ENCODE assay signal across 40 cellular contexts in genomic region chr3:7913283-7913682, GRCh38.
"Had no signal": no experiment of that assay in that cellular context is flagged by ENCODE, and none has a peak within 500 bp of the region (broad histone marks: within the 10 kb centered on the region; RNA-seq: fewer than 3 reads in every experiment).

No MANE protein-coding gene starts in this region.

- H3K4me3 Mint-ChIP-seq: activated B cell treated with CpG ODN at 0.5 μM for 24 hours; activated CD4-positive, alpha-beta memory T cell treated with anti-CD3 and anti-CD28 coated beads, Interleukin-2, amount 10 ng/mL, durations not matched to agents 7 days and 5 days; activated CD4-positive, alpha-beta T cell treated with anti-CD3 and anti-CD28 coated beads, Interleukin-2, amount 10 ng/mL, durations not matched to agents 24 days and 14 days; activated CD8-positive, alpha-beta memory T cell treated with anti-CD3 and anti-CD28 coated beads, Interleukin-2, amount 10 ng/mL, durations not matched to agents 7 days and 5 days; activated CD8-positive, alpha-beta T cell treated with anti-CD3 and anti-CD28 coated beads, Interleukin-2, amount 10 ng/mL, durations not matched to agents 7 days and 5 days; activated naive CD4-positive, alpha-beta T cell treated with anti-CD3 and anti-CD28 coated beads for 36 hours; activated naive CD8-positive, alpha-beta T cell treated with anti-CD3 and anti-CD28 coated beads for 36 hours; activated T-cell treated with anti-CD3 and anti-CD28 coated beads, Interleukin-2, amount 50 U/mL, for 24 hours; activated T-helper 17 cell treated with anti-CD3 and anti-CD28 coated beads, Interleukin-2, amount 50 U/mL, for 72 hours; central memory CD8-positive, alpha-beta T cell; T-helper 1 cell treated with Interleukin-12 subunit alpha and Interleukin-12 subunit beta and Interleukin-4 antibody, amounts not matched to agents 30 μg/mL and 1 μg/mL, for 36 hours; T-helper 2 cell treated with Interferon-gamma antibody and Interleukin-4, amounts not matched to agents 5 μg/mL and 100 μg/mL, for 36 hours had no signal

- H3K4me1 Mint-ChIP-seq: activated B cell treated with CpG ODN at 0.5 μM for 24 hours; activated CD8-positive, alpha-beta memory T cell treated with anti-CD3 and anti-CD28 coated beads, Interleukin-2, amount 10 ng/mL, durations not matched to agents 7 days and 5 days; central memory CD8-positive, alpha-beta T cell had no signal

- H3K4me3 ChIP-seq: adrenal gland, body of pancreas, breast epithelium, cardiac muscle cell had no signal

- H3K9me3 ChIP-seq: adrenal gland, body of pancreas had no signal

- H3K27me3 ChIP-seq: adrenal gland, body of pancreas, brain microvascular endothelial cell, breast epithelium, cardiac muscle cell had no signal

- H3K27me3 Mint-ChIP-seq: activated B cell treated with CpG ODN at 0.5 μM for 24 hours; activated CD4-positive, alpha-beta memory T cell treated with anti-CD3 and anti-CD28 coated beads, Interleukin-2, amount 10 ng/mL, durations not matched to agents 7 days and 5 days; activated CD4-positive, alpha-beta T cell treated with anti-CD3 and anti-CD28 coated beads, Interleukin-2, amount 10 ng/mL, durations not matched to agents 24 days and 14 days; activated CD8-positive, alpha-beta memory T cell treated with anti-CD3 and anti-CD28 coated beads, Interleukin-2, amount 10 ng/mL, durations not matched to agents 7 days and 5 days; activated naive CD8-positive, alpha-beta T cell treated with anti-CD3 and anti-CD28 coated beads for 36 hours; activated T-cell treated with anti-CD3 and anti-CD28 coated beads, Interleukin-2, amount 50 U/mL, for 24 hours; central memory CD8-positive, alpha-beta T cell had no signal

- H3K4me1 ChIP-seq: adrenal gland, body of pancreas, breast epithelium had no signal

- DNase-seq: activated B cell treated with CpG ODN at 0.5 μM for 24 hours; activated CD4-positive, alpha-beta memory T cell treated with anti-CD3 and anti-CD28 coated beads, Interleukin-2, amount 10 ng/mL, durations not matched to agents 7 days and 5 days; activated CD4-positive, alpha-beta T cell treated with anti-CD3 and anti-CD28 coated beads for 4 hours; activated CD4-positive, alpha-beta T cell treated with anti-CD3 and anti-CD28 coated beads, Interleukin-2, amount 10 ng/mL, durations not matched to agents 24 days and 14 days; activated CD4-positive, alpha-beta T cell treated with anti-CD3 and anti-CD28 coated beads, Interleukin-2, amount 50 U/mL, for 1 hour; activated CD4-positive, alpha-beta T cell treated with anti-CD3 and anti-CD28 coated beads, Interleukin-2, amount 50 U/mL, for 48 hours; activated CD4-positive, CD25-positive, alpha-beta regulatory T cell treated with anti-CD3 and anti-CD28 coated beads, Interleukin-2, amount 50 U/mL, for 72 hours; activated CD8-positive, alpha-beta memory T cell treated with anti-CD3 and anti-CD28 coated beads for 24 hours; activated CD8-positive, alpha-beta memory T cell treated with anti-CD3 and anti-CD28 coated beads, Interleukin-2, amount 10 ng/mL, durations not matched to agents 7 days and 5 days; activated CD8-positive, alpha-beta memory T cell treated with anti-CD3 and anti-CD28 coated beads, Interleukin-2, amount 50 U/mL, for 48 hours; activated CD8-positive, alpha-beta T cell treated with anti-CD3 and anti-CD28 coated beads, Interleukin-2, amount 10 ng/mL, durations not matched to agents 7 days and 5 days; activated effector memory CD4-positive, alpha-beta T cell treated with anti-CD3 and anti-CD28 coated beads, Interleukin-2, amount 50 U/mL, for 16 hours; activated gamma-delta T cell treated with Interleukin-2 at 50 U/mL for 16 hours; activated naive CD4-positive, alpha-beta T cell; activated naive CD4-positive, alpha-beta T cell treated with anti-CD3 and anti-CD28 coated beads for 36 hours; activated naive CD4-positive, alpha-beta T cell treated with anti-CD3 and anti-CD28 coated beads, Interleukin-2, amount 50 U/mL, for 16 hours; activated naive CD8-positive, alpha-beta T cell treated with anti-CD3 and anti-CD28 coated beads for 36 hours; activated T-cell treated with anti-CD3 and anti-CD28 coated beads, Interleukin-2, amount 50 U/mL, for 24 hours; activated T-cell treated with anti-CD3 and anti-CD28 coated beads, Interleukin-2, amount 50 U/mL, for 48 hours; adrenal gland; amniotic stem cell; aorta; body of pancreas; brain microvascular endothelial cell; caudate nucleus; cerebellar nuclear complex; SW 1271; T-helper 1 cell; T-helper 2 cell; T-helper 9 cell; WERI-Rb-1 had no signal

- H3K36me3 ChIP-seq: adrenal gland, brain microvascular endothelial cell, breast epithelium, cardiac muscle cell, WERI-Rb-1 had no signal

- H3K27ac ChIP-seq: adrenal gland, body of pancreas, brain microvascular endothelial cell, breast epithelium, cardiac muscle cell, WERI-Rb-1 had no signal

- ATAC-seq: activated CD8-positive, alpha-beta memory T cell treated with anti-CD3 and anti-CD28 coated beads, Interleukin-2, amount 10 ng/mL, durations not matched to agents 7 days and 5 days; activated CD8-positive, alpha-beta T cell treated with anti-CD3 and anti-CD28 coated beads, Interleukin-2, amount 10 ng/mL, durations not matched to agents 7 days and 5 days; activated naive CD4-positive, alpha-beta T cell treated with anti-CD3 and anti-CD28 coated beads, Interleukin-2, amount 50 U/mL, for 72 hours; activated T-helper 17 cell treated with anti-CD3 and anti-CD28 coated beads, Interleukin-2, amount 50 U/mL, for 72 hours; body of pancreas had no signal

- H3K36me3 Mint-ChIP-seq: activated CD8-positive, alpha-beta memory T cell treated with anti-CD3 and anti-CD28 coated beads, Interleukin-2, amount 10 ng/mL, durations not matched to agents 7 days and 5 days; activated naive CD4-positive, alpha-beta T cell treated with anti-CD3 and anti-CD28 coated beads, Interleukin-2, amount 50 U/mL, for 72 hours had no signal

- FAIRE-seq: astrocyte, TTC549 had no signal

- H3K27ac Mint-ChIP-seq: activated B cell treated with CpG ODN at 0.5 μM for 24 hours; activated CD4-positive, alpha-beta memory T cell treated with anti-CD3 and anti-CD28 coated beads, Interleukin-2, amount 10 ng/mL, durations not matched to agents 7 days and 5 days; activated CD4-positive, alpha-beta T cell treated with anti-CD3 and anti-CD28 coated beads, Interleukin-2, amount 10 ng/mL, durations not matched to agents 24 days and 14 days; activated CD8-positive, alpha-beta memory T cell treated with anti-CD3 and anti-CD28 coated beads, Interleukin-2, amount 10 ng/mL, durations not matched to agents 7 days and 5 days; activated CD8-positive, alpha-beta T cell treated with anti-CD3 and anti-CD28 coated beads, Interleukin-2, amount 10 ng/mL, durations not matched to agents 7 days and 5 days; activated naive CD4-positive, alpha-beta T cell treated with anti-CD3 and anti-CD28 coated beads for 36 hours; activated naive CD4-positive, alpha-beta T cell treated with anti-CD3 and anti-CD28 coated beads, Interleukin-2, amount 50 U/mL, for 72 hours; activated naive CD8-positive, alpha-beta T cell treated with anti-CD3 and anti-CD28 coated beads for 36 hours; activated T-cell treated with anti-CD3 and anti-CD28 coated beads, Interleukin-2, amount 50 U/mL, for 24 hours; activated T-helper 17 cell treated with anti-CD3 and anti-CD28 coated beads, Interleukin-2, amount 50 U/mL, for 72 hours; T-helper 1 cell treated with Interleukin-12 subunit alpha and Interleukin-12 subunit beta and Interleukin-4 antibody, amounts not matched to agents 30 μg/mL and 1 μg/mL, for 36 hours; T-helper 2 cell treated with Interferon-gamma antibody and Interleukin-4, amounts not matched to agents 5 μg/mL and 100 μg/mL, for 36 hours had no signal

- H3K9me3 Mint-ChIP-seq: activated CD4-positive, alpha-beta T cell treated with anti-CD3 and anti-CD28 coated beads, Interleukin-2, amount 10 ng/mL, durations not matched to agents 24 days and 14 days; activated naive CD4-positive, alpha-beta T cell treated with anti-CD3 and anti-CD28 coated beads for 36 hours; activated T-cell treated with anti-CD3 and anti-CD28 coated beads, Interleukin-2, amount 50 U/mL, for 24 hours; central memory CD8-positive, alpha-beta T cell; T-helper 1 cell treated with Interleukin-12 subunit alpha and Interleukin-12 subunit beta and Interleukin-4 antibody, amounts not matched to agents 30 μg/mL and 1 μg/mL, for 36 hours had no signal
